ENCODE assay signal across 9 cellular contexts in the genomic region with DNA sequence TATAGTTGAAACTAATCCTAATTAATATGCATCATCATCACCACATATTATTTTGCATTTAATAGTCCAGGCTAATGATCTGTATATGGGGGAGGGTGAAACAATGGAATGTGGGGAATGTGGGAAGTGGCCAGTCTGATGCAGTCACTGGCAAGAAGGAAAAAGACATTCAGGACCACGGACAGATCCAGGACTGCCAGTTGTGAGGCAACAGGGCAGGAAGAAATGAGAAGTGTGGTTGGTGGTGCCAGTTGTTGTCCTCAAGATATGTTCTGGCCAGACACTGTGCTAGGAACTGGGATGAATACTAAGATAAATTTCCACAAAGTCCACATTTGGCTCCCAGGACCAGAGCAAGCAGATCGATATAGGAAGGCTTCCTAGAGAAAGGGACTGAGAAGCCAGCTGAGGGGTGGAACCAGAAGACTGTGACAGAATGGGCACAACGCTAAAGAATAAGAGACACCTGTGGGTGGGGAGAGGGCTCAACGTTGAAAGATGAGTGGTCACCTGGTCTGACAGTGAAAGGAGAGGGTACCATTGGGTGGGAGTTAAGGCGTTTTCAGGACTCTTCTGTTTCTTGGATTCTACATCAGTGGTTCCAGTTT. TPM values are rescaled to one million over a fixed set of nuclear protein-coding genes. Genes with fewer than 3 reads are reported as not detected.
DNase-seq lines count a peak whose midpoint lies in the region; ATAC-seq, FAIRE-seq and TF ChIP-seq lines count a peak whose summit lies in the region.
"Had no signal": no experiment of that assay in that cellular context is flagged by ENCODE, and none has a peak within 500 bp of the region (broad histone marks: within the 10 kb centered on the region; RNA-seq: fewer than 3 reads in every experiment).

No MANE protein-coding gene starts in this region.

- H3K4me1 ChIP-seq in keratinocyte (ENCODE audit: control insufficient read depth, extremely low read depth, insufficient read depth, low read length), result no peaks in the 10 kb centered on the region

- no peaks in the 10 kb centered on the region for H3K9me3 ChIP-seq in keratinocyte (ENCODE audit: control insufficient read depth, low read depth, low read length)

- peak; percentile 90 for FAIRE-seq in keratinocyte (lab: Jason Lieb, UNC)

- dilution Hi-C loops in keratinocyte (cut with MboI; ENCODE audit: extremely low pct_ligation_motif_present, low sequenced_read_pairs), result no loop called here

- no peak overlapping the region for H3K4me3 Mint-ChIP-seq in activated CD8-positive, alpha-beta T cell treated with anti-CD3 and anti-CD28 coated beads for 36 hours

- no peak for ATAC-seq in activated CD8-positive, alpha-beta T cell treated with anti-CD3 and anti-CD28 coated beads for 36 hours

- no peaks in the 10 kb centered on the region for H3K36me3 ChIP-seq in keratinocyte (ENCODE audit: control insufficient read depth in 2 of 2, extremely low read depth in 1 of 2, insufficient read depth in 2 of 2, low read length in 2 of 2)

- peaks cover 5% of the 10 kb centered on the region for H3K27me3 Mint-ChIP-seq in activated CD8-positive, alpha-beta T cell treated with anti-CD3 and anti-CD28 coated beads for 36 hours

- TF ChIP-seq CTCF in activated CD8-positive, alpha-beta T cell treated with anti-CD3 and anti-CD28 coated beads for 36 hours (IDR thresholded peaks at IDR 0.05), result no peak
- no peak for TF ChIP-seq CTCF in keratinocyte (optimal IDR thresholded peaks at IDR 0.05 in 1 of 3, IDR thresholded peaks at IDR 0.05 in 1 of 3, conservative IDR thresholded peaks at IDR 0.05 in 1 of 3; ENCODE audit: extremely low read depth in 1 of 3, insufficient read depth in 2 of 3, low read length in 3 of 3)

- no peak overlapping the region for H3K27ac ChIP-seq in keratinocyte (ENCODE audit: control insufficient read depth, insufficient read depth, low read length)

- no peak overlapping the region for H3K9ac ChIP-seq in keratinocyte (ENCODE audit: control insufficient read depth, extremely low read depth, insufficient read depth, low read length)

- POLR2A ChIA-PET in activated CD8-positive, alpha-beta T cell treated with anti-CD3 and anti-CD28 coated beads for 36 hours (lab: Charles Lee), result interaction anchor here (1.0 kb wide), 1 partner anchor 9 kb away, joined by 4 read pairs; no protein-coding TSS in a partner anchor

- peaks cover 1% of the 10 kb centered on the region for H3K27me3 ChIP-seq in keratinocyte (ENCODE audit: control insufficient read depth, extremely low read depth, insufficient read depth, low read length)

- no peak overlapping the region for H3K27ac Mint-ChIP-seq in activated CD8-positive, alpha-beta T cell treated with anti-CD3 and anti-CD28 coated beads for 36 hours

- H3K4me1 Mint-ChIP-seq in activated CD8-positive, alpha-beta T cell treated with anti-CD3 and anti-CD28 coated beads for 36 hours (ENCODE audit: low read depth), result no peaks in the 10 kb centered on the region

- no peak overlapping the region for H2AFZ ChIP-seq in keratinocyte (ENCODE audit: control insufficient read depth, low read length)

- H3K9me1 ChIP-seq in keratinocyte (ENCODE audit: control insufficient read depth, extremely low read depth, insufficient read depth, low read length), result no peaks in the 10 kb centered on the region

- DNase-seq in CMK (ENCODE audit: low read depth) (peak; percentile 18), HuH-7.5 (ENCODE audit: low spot score) (peak; percentile 53), keratinocyte (ENCODE audit: low read depth, low spot score) (peak; percentile 7), NCI-H1417 (lab: John Stamatoyannopoulos, UW) (no peak), NCI-H1436 treated with DMSO at 0.1 percent for 48 hours (lab: John Stamatoyannopoulos, UW) (no peak)
- peak; percentile 40 for DNase-seq in activated CD8-positive, alpha-beta T cell treated with anti-CD3 and anti-CD28 coated beads for 36 hours
- no peak for DNase-seq in central memory CD4-positive, alpha-beta T cell
- no peak for DNase-seq in stimulated activated CD8-positive, alpha-beta memory T cell treated with anti-CD3 and anti-CD28 coated beads, Interleukin-4, amount 100 ng/mL, for 48 hours

- CTCF ChIA-PET in activated CD8-positive, alpha-beta T cell treated with anti-CD3 and anti-CD28 coated beads for 36 hours (lab: Charles Lee), result interaction anchor here (0.6 to 19.6 kb wide), 6 partner anchors 8 to 94 kb away, joined by 3 to 663 read pairs (median 8); partner anchors contain the start of genes SLCO2B1 and TPBGL

- H3K9me3 Mint-ChIP-seq in activated CD8-positive, alpha-beta T cell treated with anti-CD3 and anti-CD28 coated beads for 36 hours, result no peaks in the 10 kb centered on the region

- no peak overlapping the region for H3K4me2 ChIP-seq in keratinocyte (ENCODE audit: control insufficient read depth, extremely low read depth, insufficient read depth, low read depth, low read length)

- H3K36me3 Mint-ChIP-seq in activated CD8-positive, alpha-beta T cell treated with anti-CD3 and anti-CD28 coated beads for 36 hours (ENCODE audit: low read depth), result no peaks in the 10 kb centered on the region

- intact Hi-C loops in activated CD8-positive, alpha-beta T cell treated with anti-CD3 and anti-CD28 coated beads for 36 hours (cut with micrococcal nuclease), result no loop called here

- H3K79me2 ChIP-seq in keratinocyte (ENCODE audit: control insufficient read depth, insufficient read depth, low read length), result no peaks in the 10 kb centered on the region

- H3K4me3 ChIP-seq in keratinocyte (ENCODE audit: control insufficient read depth in 2 of 3, extremely low read depth in 1 of 3, insufficient read depth in 2 of 3, low read depth in 1 of 3, low read length in 3 of 3), result no peak overlapping the region
- H3K4me3 ChIP-seq: lung had no signal

- H4K20me1 ChIP-seq in keratinocyte (ENCODE audit: control insufficient read depth, extremely low read depth, insufficient read depth, low read length), result peaks cover 8% of the 10 kb centered on the region

RNA-seq across cellular contexts. Expression of gene TPBGL, which starts 6.8 kb away (rescaled TPM):
- total RNA-seq in activated CD8-positive, alpha-beta T cell treated with anti-CD3 and anti-CD28 coated beads for 36 hours, result under 1 TPM; 0.18 to 0.20 TPM
- polyA plus RNA-seq in keratinocyte, result not detected in 3 replicates
- polyA plus RNA-seq in keratinocyte (2011; ENCODE audit: low read depth), result not detected
- polyA plus RNA-seq in keratinocyte (2011; cell fraction: cytosol; rRNA removed), result not detected in 2 replicates
- polyA plus RNA-seq in keratinocyte (2011; cell fraction: nucleus; rRNA removed), result not detected in 2 replicates
- polyA plus RNA-seq in keratinocyte (2012; ENCODE audit: low replicate concordance), result not detected in 2 replicates
- not detected in 3 replicates for polyA minus RNA-seq in keratinocyte
- polyA minus RNA-seq in keratinocyte (2011; cell fraction: cytosol; rRNA and poly(A)+ RNA removed), result not detected
- not detected in 2 replicates for polyA minus RNA-seq in keratinocyte (2011; cell fraction: nucleus; rRNA and poly(A)+ RNA removed)

Comparison
In these comparisons a context has a peak if more than half of its experiments do, and no peak if none do; other contexts are left out.
1. DNase-seq: peak in CMK (single experiment), HuH-7.5 (single experiment), activated CD8-positive, alpha-beta T cell treated with anti-CD3 and anti-CD28 coated beads for 36 hours (single experiment) and keratinocyte (single experiment); none in central memory CD4-positive, alpha-beta T cell (single experiment), NCI-H1417 (0 of 3), NCI-H1436 treated with DMSO at 0.1 percent for 48 hours (single experiment) and stimulated activated CD8-positive, alpha-beta memory T cell treated with anti-CD3 and anti-CD28 coated beads, Interleukin-4, amount 100 ng/mL, for 48 hours (single experiment).